In genomic region chr14:93085916-93086315, GRCh38 we compare ENCODE assay signal across 8 cellular contexts. TPM values are rescaled to one million over a fixed set of nuclear protein-coding genes. Genes with fewer than 3 reads are reported as not detected.
DNase-seq lines count a peak whose midpoint lies in the region; ATAC-seq and TF ChIP-seq lines count a peak whose summit lies in the region.

No MANE protein-coding gene starts in this region.

- H3K4me1 ChIP-seq in iPS-15b (ENCODE audit: control insufficient read depth, insufficient read depth, low read length) = peaks cover 10% of the 10 kb centered on the region
- peaks cover 71% of the 10 kb centered on the region for H3K4me1 ChIP-seq in vagina

- peak overlapping the region; percentile 72 for H3K27ac Mint-ChIP-seq in stimulated activated naive CD8-positive, alpha-beta T cell treated with anti-CD3 and anti-CD28 coated beads, Interleukin-15, Interleukin-2, amounts not matched to agents 100 ng/mL and 50 ng/mL, for 24 hours
- peak overlapping the region; percentile 62 for H3K27ac Mint-ChIP-seq in activated T-helper 17 cell treated with anti-CD3 and anti-CD28 coated beads, Interleukin-2, amount 50 U/mL, for 72 hours

- POLR2A ChIA-PET in HEK293T (lab: Yijun Ruan, JAX) = no interaction called here

- H3K4me3 Mint-ChIP-seq in stimulated activated naive CD8-positive, alpha-beta T cell treated with anti-CD3 and anti-CD28 coated beads, Interleukin-15, Interleukin-2, amounts not matched to agents 100 ng/mL and 50 ng/mL, for 24 hours = peak overlapping the region; percentile 35
- peak overlapping the region; percentile 36 for H3K4me3 Mint-ChIP-seq in activated T-helper 17 cell treated with anti-CD3 and anti-CD28 coated beads, Interleukin-2, amount 50 U/mL, for 72 hours

- no peak for ATAC-seq in stimulated activated naive CD8-positive, alpha-beta T cell treated with anti-CD3 and anti-CD28 coated beads, Interleukin-15, Interleukin-2, amounts not matched to agents 100 U/mL and 50 U/mL, for 24 hours
- no peak for ATAC-seq in activated T-helper 17 cell treated with anti-CD3 and anti-CD28 coated beads, Interleukin-2, amount 50 U/mL, for 72 hours (replicated peaks)
- no peak for ATAC-seq in HG03565 (IDR thresholded peaks at IDR 0.05; ENCODE audit: unreplicated experiment)

- intact Hi-C loops in vagina (cut with DNase I) = loop anchor here (10.0 kb wide), 1 partner anchor 111 kb away; no protein-coding TSS in a partner anchor

- H3K36me3 Mint-ChIP-seq in stimulated activated naive CD8-positive, alpha-beta T cell treated with anti-CD3 and anti-CD28 coated beads, Interleukin-15, Interleukin-2, amounts not matched to agents 100 ng/mL and 50 ng/mL, for 24 hours (ENCODE audit: low read depth) = no peaks in the 10 kb centered on the region
- no peaks in the 10 kb centered on the region for H3K36me3 Mint-ChIP-seq in activated T-helper 17 cell treated with anti-CD3 and anti-CD28 coated beads, Interleukin-2, amount 50 U/mL, for 72 hours (ENCODE audit: low read depth)

- H3K36me3 ChIP-seq in iPS-15b (ENCODE audit: control insufficient read depth, insufficient read depth, low read length) (no peaks in the 10 kb centered on the region), vagina (no peaks in the 10 kb centered on the region)

- H3K9me3 ChIP-seq in iPS-15b (ENCODE audit: control insufficient read depth, insufficient read depth, low read length) (no peaks in the 10 kb centered on the region), vagina (no peaks in the 10 kb centered on the region)

- H3K27me3 ChIP-seq in iPS-15b (ENCODE audit: control insufficient read depth, insufficient read depth, low read length) (no peaks in the 10 kb centered on the region), vagina (no peaks in the 10 kb centered on the region)

- H3K27ac ChIP-seq in vagina = peak overlapping the region; percentile 33

- no peak for TF ChIP-seq CTCF in vagina (IDR thresholded peaks at IDR 0.05)

- no peaks in the 10 kb centered on the region for H3K9me3 Mint-ChIP-seq in stimulated activated naive CD8-positive, alpha-beta T cell treated with anti-CD3 and anti-CD28 coated beads, Interleukin-15, Interleukin-2, amounts not matched to agents 100 ng/mL and 50 ng/mL, for 24 hours
- no peaks in the 10 kb centered on the region for H3K9me3 Mint-ChIP-seq in activated T-helper 17 cell treated with anti-CD3 and anti-CD28 coated beads, Interleukin-2, amount 50 U/mL, for 72 hours

- no peak for TF ChIP-seq POLR2A in vagina (IDR thresholded peaks at IDR 0.05)

- no peaks in the 10 kb centered on the region for H3K27me3 Mint-ChIP-seq in stimulated activated naive CD8-positive, alpha-beta T cell treated with anti-CD3 and anti-CD28 coated beads, Interleukin-15, Interleukin-2, amounts not matched to agents 100 ng/mL and 50 ng/mL, for 24 hours
- no peaks in the 10 kb centered on the region for H3K27me3 Mint-ChIP-seq in activated T-helper 17 cell treated with anti-CD3 and anti-CD28 coated beads, Interleukin-2, amount 50 U/mL, for 72 hours

- H3K4me3 ChIP-seq in iPS-15b (ENCODE audit: low read depth, low read length) (peak overlapping the region; percentile 18), vagina (no peak overlapping the region)

- no peak for DNase-seq in stimulated activated naive CD8-positive, alpha-beta T cell treated with anti-CD3 and anti-CD28 coated beads, Interleukin-15, Interleukin-2, amounts not matched to agents 100 U/mL and 50 U/mL, for 24 hours
- DNase-seq in vagina (ENCODE audit: extremely low spot score in 2 of 2) (no peak), NCI-H146 treated with DMSO at 0.1 percent for 48 hours (lab: John Stamatoyannopoulos, UW; ENCODE audit: unreplicated experiment) (no peak), HEK293T (ENCODE audit: extremely low spot score) (no peak)

- CTCF ChIA-PET in HEK293T (lab: Yijun Ruan, JAX) = no interaction called here

- peaks cover 77% of the 10 kb centered on the region for H3K4me1 Mint-ChIP-seq in stimulated activated naive CD8-positive, alpha-beta T cell treated with anti-CD3 and anti-CD28 coated beads, Interleukin-15, Interleukin-2, amounts not matched to agents 100 ng/mL and 50 ng/mL, for 24 hours (ENCODE audit: low read depth)
- peaks cover 19% of the 10 kb centered on the region for H3K4me1 Mint-ChIP-seq in activated T-helper 17 cell treated with anti-CD3 and anti-CD28 coated beads, Interleukin-2, amount 50 U/mL, for 72 hours

- H3K9ac ChIP-seq in iPS-15b (ENCODE audit: low read depth, low read length) = peak overlapping the region; percentile 70

TF ChIP-seq in HEK293T, 16 proteins besides CTCF, POLR2A, EP300 and RAD21:
- TF ChIP-seq L3MBTL2 (conservative IDR thresholded peaks at IDR 0.05) = no peak
- TF ChIP-seq, protein P1, sequence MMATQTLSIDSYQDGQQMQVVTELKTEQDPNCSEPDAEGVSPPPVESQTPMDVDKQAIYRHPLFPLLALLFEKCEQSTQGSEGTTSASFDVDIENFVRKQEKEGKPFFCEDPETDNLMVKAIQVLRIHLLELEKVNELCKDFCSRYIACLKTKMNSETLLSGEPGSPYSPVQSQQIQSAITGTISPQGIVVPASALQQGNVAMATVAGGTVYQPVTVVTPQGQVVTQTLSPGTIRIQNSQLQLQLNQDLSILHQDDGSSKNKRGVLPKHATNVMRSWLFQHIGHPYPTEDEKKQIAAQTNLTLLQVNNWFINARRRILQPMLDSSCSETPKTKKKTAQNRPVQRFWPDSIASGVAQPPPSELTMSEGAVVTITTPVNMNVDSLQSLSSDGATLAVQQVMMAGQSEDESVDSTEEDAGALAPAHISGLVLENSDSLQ (IDR thresholded peaks at IDR 0.05) = no peak
- TF ChIP-seq ARNT (IDR thresholded peaks at IDR 0.05) = no peak
- no peak for TF ChIP-seq LEF1 (IDR thresholded peaks at IDR 0.05; ENCODE audit: borderline replicate concordance)
- TF ChIP-seq SUZ12 (IDR thresholded peaks at IDR 0.05) = no peak
- no peak for TF ChIP-seq HDGF (IDR thresholded peaks at IDR 0.05; ENCODE audit: borderline replicate concordance)
- TF ChIP-seq SP1 (IDR thresholded peaks at IDR 0.05) = no peak
- no peak for TF ChIP-seq ZNF384 (IDR thresholded peaks at IDR 0.05)
- no peak for TF ChIP-seq BHLHE40 (IDR thresholded peaks at IDR 0.05; ENCODE audit: borderline replicate concordance)
- no peak for TF ChIP-seq FOXA1 (IDR thresholded peaks at IDR 0.05)
- TF ChIP-seq CTBP1 (IDR thresholded peaks at IDR 0.05; ENCODE audit: borderline replicate concordance) = no peak
- TF ChIP-seq ELF4 (IDR thresholded peaks at IDR 0.05) = no peak
- no peak for TF ChIP-seq NFRKB (IDR thresholded peaks at IDR 0.05)
- TF ChIP-seq FOXM1 (IDR thresholded peaks at IDR 0.05; ENCODE audit: borderline replicate concordance) = no peak
- no peak for TF ChIP-seq FOXK2 (IDR thresholded peaks at IDR 0.05)
- no peak for TF ChIP-seq TARDBP (IDR thresholded peaks at IDR 0.05)

RNA-seq across cellular contexts. Expression of gene ITPK1, which starts 29.8 kb away (rescaled TPM):
- 10 to 100 TPM; 32.1 to 48.9 TPM for total RNA-seq in activated T-helper 17 cell treated with anti-CD3 and anti-CD28 coated beads, Interleukin-2, amount 50 U/mL, for 72 hours
- 49.6 TPM for total RNA-seq in vagina
